Comparison of ENCODE assay signal across 8 cellular contexts in the genomic region with DNA sequence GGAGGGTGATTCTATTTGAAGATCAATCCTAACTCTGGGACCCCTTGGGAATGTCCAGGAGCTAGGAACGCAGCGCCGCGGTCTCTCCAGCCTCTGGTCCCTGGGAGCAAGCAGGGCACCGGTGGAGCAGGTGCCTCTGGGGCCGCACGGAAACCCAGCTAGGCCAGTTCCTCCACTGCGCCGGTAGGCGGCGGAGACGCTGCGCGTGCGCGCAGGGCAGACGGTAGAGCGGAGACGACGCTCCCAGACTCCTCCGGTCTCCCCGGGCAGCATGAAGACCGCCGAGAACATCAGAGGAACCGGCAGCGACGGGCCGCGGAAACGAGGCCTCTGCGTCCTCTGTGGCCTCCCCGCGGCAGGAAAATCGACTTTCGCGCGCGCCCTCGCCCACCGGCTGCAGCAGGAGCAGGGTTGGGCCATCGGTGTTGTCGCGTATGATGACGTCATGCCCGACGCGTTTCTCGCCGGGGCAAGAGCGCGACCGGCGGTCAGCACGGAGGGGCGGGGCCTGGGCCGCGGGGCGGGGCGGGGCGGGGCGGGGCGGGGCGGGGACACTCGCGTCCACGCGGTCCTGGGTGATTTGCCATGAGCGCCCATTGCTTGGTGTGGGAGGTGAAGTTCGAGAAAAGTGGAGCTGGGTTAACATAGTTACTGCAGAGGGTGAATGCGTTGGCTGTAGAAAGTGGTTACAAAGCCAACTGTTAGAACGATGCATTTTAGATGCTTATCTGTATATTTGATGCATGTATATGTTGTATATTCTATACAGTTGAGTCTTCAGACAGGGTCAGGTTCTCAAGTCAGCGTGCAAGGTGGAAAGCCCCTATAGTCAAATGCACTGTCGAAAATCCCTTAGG. TPM values are rescaled to one million over a fixed set of nuclear protein-coding genes. Genes with fewer than 3 reads are reported as not detected.
DNase-seq lines count a peak whose midpoint lies in the region; ATAC-seq, FAIRE-seq and TF ChIP-seq lines count a peak whose summit lies in the region.

A gene with protein sequence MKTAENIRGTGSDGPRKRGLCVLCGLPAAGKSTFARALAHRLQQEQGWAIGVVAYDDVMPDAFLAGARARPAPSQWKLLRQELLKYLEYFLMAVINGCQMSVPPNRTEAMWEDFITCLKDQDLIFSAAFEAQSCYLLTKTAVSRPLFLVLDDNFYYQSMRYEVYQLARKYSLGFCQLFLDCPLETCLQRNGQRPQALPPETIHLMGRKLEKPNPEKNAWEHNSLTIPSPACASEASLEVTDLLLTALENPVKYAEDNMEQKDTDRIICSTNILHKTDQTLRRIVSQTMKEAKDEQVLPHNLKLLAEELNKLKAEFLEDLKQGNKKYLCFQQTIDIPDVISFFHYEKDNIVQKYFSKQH (plus strand): TSS at position 193 of the 857 bp plus-strand sequence. CDS start 79 bp downstream, at position 272.

- H4K20me1 ChIP-seq in H1 (replicated peaks in 1 of 2; ENCODE audit: control insufficient read depth in 1 of 2, insufficient read depth in 2 of 2, low read length in 2 of 2): no peaks in the 10 kb centered on the region

- H3K36me3 Mint-ChIP-seq in Calu3 (ENCODE audit: insufficient read depth, unreplicated experiment): peaks cover 25% of the 10 kb centered on the region
- no peaks in the 10 kb centered on the region for H3K36me3 Mint-ChIP-seq in activated CD8-positive, alpha-beta memory T cell treated with anti-CD3 and anti-CD28 coated beads, Interleukin-2, amount 10 ng/mL, durations not matched to agents 7 days and 5 days

- peak in 1 of 2 experiments; percentile 44; a peak in 1 of 3 replicates for TF ChIP-seq EP300 in H1 (IDR thresholded peaks at IDR 0.05; ENCODE audit: borderline replicate concordance in 1 of 2, low read depth in 2 of 2, low read length in 2 of 2)

- peak; percentile 46 to 61 for TF ChIP-seq RAD21 in H1 (IDR thresholded peaks at IDR 0.05 in 1 of 2, conservative IDR thresholded peaks at IDR 0.05 in 1 of 2; ENCODE audit: low read depth in 2 of 2, low read length in 2 of 2)

- TSS peak; percentile 94 for BruUV-seq in Calu3 (replicated peaks; lab: Mats Ljungman, UMichigan)

- H2BK5ac ChIP-seq in H1 (ENCODE audit: low read depth, low read length) (peak within 1 kb of the TSS; percentile 95), mesendoderm (ENCODE audit: low read length) (peak within 1 kb of the TSS; percentile 90)

- peak; percentile 79 for DNase-seq in Calu3
- DNase-seq in HTR-8/SVneo (ENCODE audit: insufficient read length, low spot score): peak; percentile 75
- peak; percentile 78 to 84 for DNase-seq in NOMO-1 (lab: John Stamatoyannopoulos, UW; ENCODE audit: unreplicated experiment in 2 of 2)
- peak; percentile 94 for DNase-seq in activated CD8-positive, alpha-beta memory T cell treated with anti-CD3 and anti-CD28 coated beads, Interleukin-2, amount 10 ng/mL, durations not matched to agents 7 days and 5 days
- peak; percentile 69 to 94 for DNase-seq in H1 (ENCODE audit: low read depth in 1 of 2, low spot score in 2 of 2)
- peak; percentile 94 for DNase-seq in mesendoderm
- peak; percentile 82 for DNase-seq in stimulated activated CD8-positive, alpha-beta memory T cell treated with anti-CD3 and anti-CD28 coated beads, Interleukin-12 subunit alpha, Interleukin-12 subunit beta, amount 100 ng/mL, for 4 hours (ENCODE audit: low read depth)

- peak within 1 kb of the TSS; percentile 56 to 92 (median 78) for H3K4me3 ChIP-seq in H1 (ENCODE audit: extremely low read depth in 1 of 4, insufficient read depth in 2 of 4, low read depth in 3 of 4, low read length in 4 of 4)
- H3K4me3 ChIP-seq in mesendoderm (ENCODE audit: low read length): peak within 1 kb of the TSS; percentile 76

- no peaks in the 10 kb centered on the region for H3K9me3 Mint-ChIP-seq in Calu3 (ENCODE audit: low read depth, unreplicated experiment)
- no peaks in the 10 kb centered on the region for H3K9me3 Mint-ChIP-seq in activated CD8-positive, alpha-beta memory T cell treated with anti-CD3 and anti-CD28 coated beads, Interleukin-2, amount 10 ng/mL, durations not matched to agents 7 days and 5 days (ENCODE audit: low read depth)

- H3K36me3 ChIP-seq in H1 (ENCODE audit: control insufficient read depth in 2 of 4, insufficient read depth in 4 of 4, low read length in 3 of 4) (peaks cover 0 to 5% (median 0%) of the 10 kb centered on the region in 4 experiments; a peak in 1 of 8 replicates), mesendoderm (ENCODE audit: control insufficient read depth, insufficient read depth, low read length) (no peaks in the 10 kb centered on the region)

- no peaks in the 10 kb centered on the region for H3K27me3 ChIP-seq in H1 (replicated peaks in 1 of 4; ENCODE audit: control insufficient read depth in 3 of 4, extremely low read depth in 1 of 4, insufficient read depth in 3 of 4, low read length in 3 of 4)
- H3K27me3 ChIP-seq in mesendoderm (ENCODE audit: insufficient read depth, low read length, poor library complexity): no peaks in the 10 kb centered on the region

- peak within 1 kb of the TSS; percentile 100 for H4K8ac ChIP-seq in H1 (ENCODE audit: extremely low read depth, insufficient read depth, low read length)
- H4K8ac ChIP-seq in mesendoderm (ENCODE audit: low read depth, low read length): no peak within 1 kb of the TSS

- peak within 1 kb of the TSS; percentile 93; the same call in 1 of the 2 replicates for H2AFZ ChIP-seq in H1 (ENCODE audit: low read length)

- H3K79me2 ChIP-seq in H1 (ENCODE audit: control insufficient read depth in 1 of 2, insufficient read depth in 2 of 2, low read length in 2 of 2) (no peaks in the 10 kb centered on the region), mesendoderm (ENCODE audit: control insufficient read depth, insufficient read depth, low read length) (no peaks in the 10 kb centered on the region)

- H3K56ac ChIP-seq in H1 (replicated peaks; ENCODE audit: insufficient read length, low read depth, low read length): peak within 1 kb of the TSS; percentile 90
- H3K56ac ChIP-seq in mesendoderm (ENCODE audit: low read length): peak within 1 kb of the TSS; percentile 98

- H2BK15ac ChIP-seq in H1 (ENCODE audit: low read length): no peak within 1 kb of the TSS
- no peak within 1 kb of the TSS for H2BK15ac ChIP-seq in mesendoderm (replicated peaks; ENCODE audit: low read depth)

- no peak within 1 kb of the TSS for H3K23ac ChIP-seq in H1 (ENCODE audit: insufficient read length)
- H3K23ac ChIP-seq in mesendoderm (ENCODE audit: low read length): no peak within 1 kb of the TSS

- H2BK20ac ChIP-seq in H1 (ENCODE audit: low read length): no peak within 1 kb of the TSS

- H2BK12ac ChIP-seq in H1 (ENCODE audit: low read depth, low read length): no peak within 1 kb of the TSS; the same call in 1 of the 2 replicates

- peak within 1 kb of the TSS; percentile 82 for H3K4me3 Mint-ChIP-seq in Calu3 (ENCODE audit: low read depth, unreplicated experiment)
- peak within 1 kb of the TSS; percentile 86 for H3K4me3 Mint-ChIP-seq in activated CD8-positive, alpha-beta memory T cell treated with anti-CD3 and anti-CD28 coated beads, Interleukin-2, amount 10 ng/mL, durations not matched to agents 7 days and 5 days

- H3K14ac ChIP-seq in H1 (ENCODE audit: insufficient read length): no peak within 1 kb of the TSS

- no peaks in the 10 kb centered on the region for H3K9me3 ChIP-seq in H1 (ENCODE audit: insufficient read depth in 2 of 2, low read depth in 1 of 2, low read length in 1 of 2)

- no peaks in the 10 kb centered on the region for H3K79me1 ChIP-seq in H1 (ENCODE audit: low read depth, low read length)
- H3K79me1 ChIP-seq in mesendoderm (ENCODE audit: low read length): no peaks in the 10 kb centered on the region

- ATAC-seq in GM21381 (IDR thresholded peaks at IDR 0.05; ENCODE audit: unreplicated experiment): peak; percentile 96
- peak; percentile 97 for ATAC-seq in activated CD8-positive, alpha-beta memory T cell treated with anti-CD3 and anti-CD28 coated beads, Interleukin-2, amount 10 ng/mL, durations not matched to agents 7 days and 5 days

- peak; percentile 72 for TF ChIP-seq CTCF in Calu3 (IDR thresholded peaks at IDR 0.05; ENCODE audit: unreplicated experiment)
- TF ChIP-seq CTCF in H1 (IDR thresholded peaks at IDR 0.05; ENCODE audit: control extremely low read depth in 1 of 3, insufficient read depth in 1 of 3, low read depth in 1 of 3, low read length in 3 of 3): peak; percentile 78 to 95 (median 91)

- H3K27ac ChIP-seq in H1 (ENCODE audit: low read depth, low read length): peak within 1 kb of the TSS; percentile 100
- peak within 1 kb of the TSS; percentile 81 for H3K27ac ChIP-seq in mesendoderm (ENCODE audit: low read depth, low read length)

- peak within 1 kb of the TSS; percentile 87 for H3K27ac Mint-ChIP-seq in Calu3 (ENCODE audit: unreplicated experiment)
- peak within 1 kb of the TSS; percentile 97 for H3K27ac Mint-ChIP-seq in activated CD8-positive, alpha-beta memory T cell treated with anti-CD3 and anti-CD28 coated beads, Interleukin-2, amount 10 ng/mL, durations not matched to agents 7 days and 5 days

- H3K9ac ChIP-seq in H1 (replicated peaks in 1 of 4; ENCODE audit: extremely low read depth in 1 of 4, low read depth in 3 of 4, low read length in 3 of 4) (peak within 1 kb of the TSS; percentile 90 to 100 (median 94)), mesendoderm (ENCODE audit: low read length) (peak within 1 kb of the TSS; percentile 95)

- peaks cover 0 to 3% (median 0%) of the 10 kb centered on the region in 4 experiments; a peak in 2 of 7 replicates for H3K4me1 ChIP-seq in H1 (replicated peaks in 1 of 4; ENCODE audit: control insufficient read depth in 3 of 4, insufficient read depth in 4 of 4, low read length in 3 of 4)
- H3K4me1 ChIP-seq in mesendoderm (ENCODE audit: control insufficient read depth, low read depth, low read length): no peaks in the 10 kb centered on the region

- peak within 1 kb of the TSS; percentile 98 for H4K5ac ChIP-seq in H1 (ENCODE audit: insufficient read length, low read depth, low read length)
- no peak within 1 kb of the TSS for H4K5ac ChIP-seq in mesendoderm (ENCODE audit: low read length)

- peak; percentile 92 to 97 for TF ChIP-seq POLR2A in H1 (IDR thresholded peaks at IDR 0.05; ENCODE audit: control extremely low read depth in 1 of 2, low read depth in 2 of 2, low read length in 2 of 2)

- no peaks in the 10 kb centered on the region for H3K27me3 Mint-ChIP-seq in Calu3 (ENCODE audit: unreplicated experiment)
- H3K27me3 Mint-ChIP-seq in activated CD8-positive, alpha-beta memory T cell treated with anti-CD3 and anti-CD28 coated beads, Interleukin-2, amount 10 ng/mL, durations not matched to agents 7 days and 5 days: peaks cover 7% of the 10 kb centered on the region

- H2BK120ac ChIP-seq in H1 (replicated peaks; ENCODE audit: low read depth, low read length) (no peak within 1 kb of the TSS), mesendoderm (ENCODE audit: low read depth, low read length) (no peak within 1 kb of the TSS)

- CTCF ChIA-PET in Calu3 (lab: Charles Lee) (interaction anchor here (0.5 kb wide), 1 partner anchor 936 kb away, joined by 3 read pairs; no protein-coding TSS in a partner anchor), H1 (lab: Charles Lee; ENCODE audit: partially characterized antibody) (interaction anchor here (0.6 to 3.4 kb wide), 24 partner anchors 10 to 355 kb away, joined by 3 to 31 read pairs (median 4); a partner anchor contains a TSS)
- CTCF ChIA-PET in activated CD8-positive, alpha-beta memory T cell treated with anti-CD3 and anti-CD28 coated beads, Interleukin-2, amount 10 ng/mL, durations not matched to agents 7 days and 5 days (lab: Charles Lee): interaction anchor here (0.8 to 4.5 kb wide), 11 partner anchors 9 to 173 kb away, joined by 3 to 43 read pairs (median 5); a partner anchor contains a TSS

- intact Hi-C loops in Calu3 (cut with micrococcal nuclease; ENCODE audit: unreplicated experiment): no loop called here

- H3K4me2 ChIP-seq in H1 (ENCODE audit: insufficient read depth in 1 of 2, low read depth in 2 of 2, low read length in 2 of 2) (peak within 1 kb of the TSS; percentile 66 to 73), mesendoderm (ENCODE audit: low read length) (peak within 1 kb of the TSS; percentile 49)

- no peak within 1 kb of the TSS for H4K91ac ChIP-seq in H1 (replicated peaks; ENCODE audit: insufficient read length, low read length)

- peak within 1 kb of the TSS; percentile 91 for H3K18ac ChIP-seq in H1 (ENCODE audit: extremely low read depth, low read length)
- H3K18ac ChIP-seq in mesendoderm (ENCODE audit: low read length): peak within 1 kb of the TSS; percentile 77

- POLR2A ChIA-PET in H1 (lab: Charles Lee; ENCODE audit: partially characterized antibody): interaction anchor here (0.6 to 3.1 kb wide), 9 partner anchors 10 to 38 kb away, joined by 3 to 25 read pairs (median 4); a partner anchor contains a TSS

- peaks cover 7% of the 10 kb centered on the region for H3K23me2 ChIP-seq in H1 (ENCODE audit: low read depth, low read length)

- 4% methylated on average over 41 of the region's 73 CpGs; no CpG with 5 or more reads in 1 of the 2 experiments for WGBS in H1 (ENCODE audit: extremely low coverage in 1 of 2, insufficient coverage in 1 of 2, insufficient read length in 1 of 2, insufficient replicate concordance in 2 of 2, low coverage in 1 of 2, low lambda C conversion rate in 2 of 2, missing lambda C conversion rate in 1 of 2), 2 experiments
- WGBS in mesendoderm (ENCODE audit: extremely low coverage, insufficient coverage, low lambda C conversion rate): no CpG with 5 or more reads among the region's 73 CpGs

- no peak within 1 kb of the TSS for H2AK5ac ChIP-seq in H1 (ENCODE audit: low read depth, low read length)
- H2AK5ac ChIP-seq in mesendoderm (ENCODE audit: low read length): no peak within 1 kb of the TSS

- H3K4me1 Mint-ChIP-seq in Calu3 (ENCODE audit: low read depth, unreplicated experiment): no peaks in the 10 kb centered on the region
- peaks cover 22% of the 10 kb centered on the region for H3K4me1 Mint-ChIP-seq in activated CD8-positive, alpha-beta memory T cell treated with anti-CD3 and anti-CD28 coated beads, Interleukin-2, amount 10 ng/mL, durations not matched to agents 7 days and 5 days

- H3K4ac ChIP-seq in H1 (replicated peaks; ENCODE audit: insufficient read length, low read depth, low read length) (no peak within 1 kb of the TSS), mesendoderm (ENCODE audit: low read depth, low read length) (peak within 1 kb of the TSS; percentile 55)

- peak; percentile 16 for FAIRE-seq in HTR-8/SVneo (lab: Jason Lieb, UNC)
- FAIRE-seq in H1 (lab: Jason Lieb, UNC): no peak

RNA-seq across cellular contexts. Expression of the gene that starts here (rescaled TPM):
- total RNA-seq in Calu3 (2022): 1.2 and 3.3 TPM in 2 replicates
- total RNA-seq in activated CD8-positive, alpha-beta memory T cell treated with anti-CD3 and anti-CD28 coated beads, Interleukin-2, amount 10 ng/mL, durations not matched to agents 7 days and 5 days: 1 to 10 TPM; 2.8 to 4.5 TPM
- 4.3 and 6.6 TPM in 2 replicates for total RNA-seq in H1 (2021; fragmentation: NEBNext Ultra II Directional; extraction: Animal tissue kit (Norgen Biotek cat#: 25700))
- 3.8 and 4.4 TPM in 2 replicates for polyA plus RNA-seq in H1 (2011; rRNA removed)
- polyA plus RNA-seq in H1 (2011; cell fraction: cytosol; rRNA removed): 4.7 TPM
- polyA plus RNA-seq in H1 (2011; cell fraction: nucleus; rRNA removed): 3.4 TPM
- polyA plus RNA-seq in H1 (2012, experiment 1 of 2): 3.0 to 4.2 TPM (median 3.7 TPM) in 4 replicates
- 4.9 TPM for polyA plus RNA-seq in H1 (2012, experiment 2 of 2)
- 4.4 TPM for polyA plus RNA-seq in H1 (2013, experiment 1 of 2)
- polyA plus RNA-seq in H1 (2013, experiment 2 of 2): 4.9 TPM
- polyA minus RNA-seq in H1 (2011; rRNA and poly(A)+ RNA removed): 3.4 and 3.5 TPM in 2 replicates
- 3.9 TPM for polyA minus RNA-seq in H1 (2011; cell fraction: cytosol; rRNA and poly(A)+ RNA removed)
- polyA minus RNA-seq in H1 (2011; cell fraction: nucleus; rRNA and poly(A)+ RNA removed): 7.0 TPM
- polyA plus RNA-seq in mesendoderm (2013, experiment 1 of 2): 11.1 TPM
- 10.7 TPM for polyA plus RNA-seq in mesendoderm (2013, experiment 2 of 2)

Comparison
In these comparisons a context has a peak if more than half of its experiments do, and no peak if none do; other contexts are left out.
1. Peak in every context shown above with its lines: DNase-seq, ATAC-seq, H3K4me3 ChIP-seq and H3K27ac ChIP-seq.